12 cellular contexts compared by ENCODE assay signal in genomic region chr22:46767249-46767985, GRCh38. TPM values are rescaled to one million over a fixed set of nuclear protein-coding genes. Genes with fewer than 3 reads are reported as not detected.
DNase-seq lines count a peak whose midpoint lies in the region; ATAC-seq lines count a peak whose summit lies in the region.
"Had no signal": no experiment of that assay in that cellular context is flagged by ENCODE, and none has a peak within 500 bp of the region (broad histone marks: within the 10 kb centered on the region; RNA-seq: fewer than 3 reads in every experiment).

No MANE protein-coding gene starts in this region.

- no peaks in the 10 kb centered on the region for H3K27me3 ChIP-seq in mesenchymal stem cell (ENCODE audit: control insufficient read depth in 1 of 2, insufficient read depth in 1 of 2, low read length in 2 of 2)
- no peaks in the 10 kb centered on the region for H3K27me3 ChIP-seq in effector memory CD4-positive, alpha-beta T cell (replicated peaks; ENCODE audit: control insufficient read depth, insufficient read depth, low read length, poor library complexity, severe bottlenecking)

- no peak overlapping the region for H3K9ac ChIP-seq in mesenchymal stem cell (ENCODE audit: low read length)

- no peak overlapping the region for H3K4ac ChIP-seq in mesenchymal stem cell (ENCODE audit: low read depth in 1 of 2, low read length in 2 of 2)

- peak overlapping the region; percentile 78 for H3K27ac Mint-ChIP-seq in stimulated activated naive CD8-positive, alpha-beta T cell treated with anti-CD3 and anti-CD28 coated beads, Interleukin-15, Interleukin-2, amounts not matched to agents 100 ng/mL and 50 ng/mL, for 24 hours
- peak overlapping the region; percentile 29 to 91 for H3K27ac Mint-ChIP-seq in activated naive CD4-positive, alpha-beta T cell treated with anti-CD3 and anti-CD28 coated beads, Interleukin-2, amount 50 U/mL, for 72 hours

- H2AFZ ChIP-seq in mesenchymal stem cell (ENCODE audit: low read depth, low read length), result no peak overlapping the region

- H2AK5ac ChIP-seq in mesenchymal stem cell (ENCODE audit: low read length, severe bottlenecking), result peak overlapping the region; percentile 38

- no peak overlapping the region for H2BK12ac ChIP-seq in mesenchymal stem cell (ENCODE audit: low read length in 2 of 2)

- H3K4me3 Mint-ChIP-seq in stimulated activated naive CD8-positive, alpha-beta T cell treated with anti-CD3 and anti-CD28 coated beads, Interleukin-15, Interleukin-2, amounts not matched to agents 100 ng/mL and 50 ng/mL, for 24 hours, result peak overlapping the region; percentile 28

- no peak overlapping the region for H3K23ac ChIP-seq in mesenchymal stem cell (ENCODE audit: low read length in 2 of 2)

- H4K8ac ChIP-seq in mesenchymal stem cell (ENCODE audit: low read length), result no peak overlapping the region

- peaks cover 82% of the 10 kb centered on the region for H3K4me1 Mint-ChIP-seq in stimulated activated naive CD8-positive, alpha-beta T cell treated with anti-CD3 and anti-CD28 coated beads, Interleukin-15, Interleukin-2, amounts not matched to agents 100 ng/mL and 50 ng/mL, for 24 hours (ENCODE audit: low read depth)

- no peak overlapping the region for H3K4me3 ChIP-seq in mesenchymal stem cell (ENCODE audit: insufficient read depth in 1 of 2, low read depth in 1 of 2, low read length in 2 of 2)
- no peak overlapping the region for H3K4me3 ChIP-seq in effector memory CD4-positive, alpha-beta T cell (ENCODE audit: insufficient read depth, low read depth, low read length, poor library complexity, severe bottlenecking)
- H3K4me3 ChIP-seq: SK-N-MC had no signal

- H3K9me3 Mint-ChIP-seq in stimulated activated naive CD8-positive, alpha-beta T cell treated with anti-CD3 and anti-CD28 coated beads, Interleukin-15, Interleukin-2, amounts not matched to agents 100 ng/mL and 50 ng/mL, for 24 hours, result no peaks in the 10 kb centered on the region
- H3K9me3 Mint-ChIP-seq in activated naive CD4-positive, alpha-beta T cell treated with anti-CD3 and anti-CD28 coated beads, Interleukin-2, amount 50 U/mL, for 72 hours, result no peaks in the 10 kb centered on the region

- WGBS in mesenchymal stem cell, result 94% methylated on average over 11 of the region's 11 CpGs

- no peak overlapping the region for H3K14ac ChIP-seq in mesenchymal stem cell (ENCODE audit: low read length in 2 of 2)

- no peak for ATAC-seq in stimulated activated naive CD8-positive, alpha-beta T cell treated with anti-CD3 and anti-CD28 coated beads, Interleukin-15, Interleukin-2, amounts not matched to agents 100 U/mL and 50 U/mL, for 24 hours
- no peak for ATAC-seq in activated naive CD4-positive, alpha-beta T cell treated with anti-CD3 and anti-CD28 coated beads, Interleukin-2, amount 50 U/mL, for 72 hours
- no peak for ATAC-seq in HG02763 (IDR thresholded peaks at IDR 0.05; ENCODE audit: unreplicated experiment)
- ATAC-seq in HG03159 (IDR thresholded peaks at IDR 0.05; ENCODE audit: unreplicated experiment), result no peak

- no peak overlapping the region for H3K4me2 ChIP-seq in mesenchymal stem cell (ENCODE audit: low read length, poor library complexity, severe bottlenecking)

- no peak overlapping the region for H2BK15ac ChIP-seq in mesenchymal stem cell (ENCODE audit: low read depth, poor library complexity, severe bottlenecking)

- H3K9me3 ChIP-seq in mesenchymal stem cell (ENCODE audit: control insufficient read depth, low read length), result no peaks in the 10 kb centered on the region
- H3K9me3 ChIP-seq in effector memory CD4-positive, alpha-beta T cell (ENCODE audit: control insufficient read depth, low read length), result no peaks in the 10 kb centered on the region

- H2BK5ac ChIP-seq in mesenchymal stem cell (ENCODE audit: low read depth, low read length, poor library complexity, severe bottlenecking), result no peak overlapping the region

- H2BK120ac ChIP-seq in mesenchymal stem cell (ENCODE audit: low read depth, low read length), result no peak overlapping the region

- H3K36me3 ChIP-seq in mesenchymal stem cell (ENCODE audit: control insufficient read depth in 1 of 2, insufficient read depth in 2 of 2, low read depth in 1 of 2, low read length in 2 of 2), result peaks cover 2 to 23% of the 10 kb centered on the region in 2 experiments
- H3K36me3 ChIP-seq in effector memory CD4-positive, alpha-beta T cell (ENCODE audit: control insufficient read depth, insufficient read depth, low read length), result no peaks in the 10 kb centered on the region

- no peaks in the 10 kb centered on the region for H3K27me3 Mint-ChIP-seq in stimulated activated naive CD8-positive, alpha-beta T cell treated with anti-CD3 and anti-CD28 coated beads, Interleukin-15, Interleukin-2, amounts not matched to agents 100 ng/mL and 50 ng/mL, for 24 hours

- H3K18ac ChIP-seq in mesenchymal stem cell (ENCODE audit: low read depth in 1 of 2, low read length in 2 of 2), result no peak overlapping the region

- peaks cover 20% of the 10 kb centered on the region for H3K79me1 ChIP-seq in mesenchymal stem cell (replicated peaks; ENCODE audit: low read length, poor library complexity, severe bottlenecking)

- H4K91ac ChIP-seq in mesenchymal stem cell (ENCODE audit: low read length), result no peak overlapping the region

- peaks cover 26% of the 10 kb centered on the region for H3K36me3 Mint-ChIP-seq in stimulated activated naive CD8-positive, alpha-beta T cell treated with anti-CD3 and anti-CD28 coated beads, Interleukin-15, Interleukin-2, amounts not matched to agents 100 ng/mL and 50 ng/mL, for 24 hours (ENCODE audit: low read depth)
- peaks cover 7 to 38% of the 10 kb centered on the region in 2 donors for H3K36me3 Mint-ChIP-seq in activated naive CD4-positive, alpha-beta T cell treated with anti-CD3 and anti-CD28 coated beads, Interleukin-2, amount 50 U/mL, for 72 hours

- H3K27ac ChIP-seq in mesenchymal stem cell (ENCODE audit: low read length, poor library complexity, severe bottlenecking), result no peak overlapping the region
- H3K27ac ChIP-seq in effector memory CD4-positive, alpha-beta T cell (ENCODE audit: insufficient read depth, low read length, poor library complexity, severe bottlenecking), result no peak overlapping the region
- H3K27ac ChIP-seq: SK-N-MC had no signal

- DNase-seq in stimulated activated naive CD8-positive, alpha-beta T cell treated with anti-CD3 and anti-CD28 coated beads, Interleukin-15, Interleukin-2, amounts not matched to agents 100 U/mL and 50 U/mL, for 24 hours, result no peak
- no peak for DNase-seq in activated naive CD4-positive, alpha-beta T cell treated with anti-CD3 and anti-CD28 coated beads, Interleukin-2, amount 50 U/mL, for 72 hours (ENCODE audit: low spot score in 2 of 2)
- DNase-seq in mesenchymal stem cell (no peak), NAMALWA (ENCODE audit: low spot score) (no peak)
- DNase-seq in effector memory CD4-positive, alpha-beta T cell, result no peak
- DNase-seq: kidney; occipital lobe; stimulated activated CD4-positive, alpha-beta T cell treated with anti-CD3 and anti-CD28 coated beads, Interleukin-2, amount 100 ng/mL, for 24 hours had no signal

- H3K4me1 ChIP-seq in mesenchymal stem cell (ENCODE audit: control insufficient read depth, insufficient read depth, low read depth, low read length), result peaks cover 21% of the 10 kb centered on the region
- peaks cover 13% of the 10 kb centered on the region for H3K4me1 ChIP-seq in effector memory CD4-positive, alpha-beta T cell (ENCODE audit: control insufficient read depth, insufficient read depth, low read length, poor library complexity, severe bottlenecking)

RNA-seq across cellular contexts. Expression of gene TBC1D22A, which starts 5.0 kb away (rescaled TPM):
- total RNA-seq in activated naive CD4-positive, alpha-beta T cell treated with anti-CD3 and anti-CD28 coated beads, Interleukin-2, amount 50 U/mL, for 72 hours, result 10 to 100 TPM; 17.8 to 50.8 TPM
- polyA plus RNA-seq in mesenchymal stem cell (2013, experiment 1 of 2), result 16.5 TPM
- polyA plus RNA-seq in mesenchymal stem cell (2013, experiment 2 of 2), result 17.1 TPM

RNA-seq across cellular contexts. Expression of gene CERK, which starts 29.4 kb away (rescaled TPM):
- total RNA-seq in activated naive CD4-positive, alpha-beta T cell treated with anti-CD3 and anti-CD28 coated beads, Interleukin-2, amount 50 U/mL, for 72 hours, result 10 to 100 TPM; 44.8 to 48.0 TPM
- 29.4 TPM for polyA plus RNA-seq in mesenchymal stem cell (2013, experiment 1 of 2)
- 29.3 TPM for polyA plus RNA-seq in mesenchymal stem cell (2013, experiment 2 of 2)
